ENCODE assay signal across 9 cellular contexts in the genomic region with DNA sequence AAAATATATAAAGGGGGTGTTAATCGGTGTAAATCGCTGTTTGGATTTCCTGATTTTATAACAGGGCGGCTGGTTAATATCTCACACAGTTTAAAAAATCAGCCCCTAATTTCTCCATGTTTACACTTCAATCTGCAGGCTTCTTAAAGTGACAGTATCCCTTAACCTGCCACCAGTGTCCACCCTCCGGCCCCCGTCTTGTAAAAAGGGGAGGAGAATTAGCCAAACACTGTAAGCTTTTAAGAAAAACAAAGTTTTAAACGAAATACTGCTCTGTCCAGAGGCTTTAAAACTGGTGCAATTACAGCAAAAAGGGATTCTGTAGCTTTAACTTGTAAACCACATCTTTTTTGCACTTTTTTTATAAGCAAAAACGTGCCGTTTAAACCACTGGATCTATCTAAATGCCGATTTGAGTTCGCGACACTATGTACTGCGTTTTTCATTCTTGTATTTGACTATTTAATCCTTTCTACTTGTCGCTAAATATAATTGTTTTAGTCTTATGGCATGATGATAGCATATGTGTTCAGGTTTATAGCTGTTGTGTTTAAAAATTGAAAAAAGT. TPM values are rescaled to one million over a fixed set of nuclear protein-coding genes. Genes with fewer than 3 reads are reported as not detected.
A peak's percentile ranks its signal among the peaks of the same experiment; 100 is the strongest.
DNase-seq lines count a peak whose midpoint lies in the region; ATAC-seq and TF ChIP-seq lines count a peak whose summit lies in the region.
"Had no signal": no experiment of that assay in that cellular context is flagged by ENCODE, and none has a peak within 500 bp of the region (broad histone marks: within the 10 kb centered on the region; RNA-seq: fewer than 3 reads in every experiment).

No MANE protein-coding gene starts in this region.

- H3K4me3 ChIP-seq in DOHH2 (ENCODE audit: low read length), result peak overlapping the region; percentile 91
- peak overlapping the region; percentile 96 for H3K4me3 ChIP-seq in OCI-LY3 (ENCODE audit: low read length)
- H3K4me3 ChIP-seq in esophagus muscularis mucosa, result peak overlapping the region; percentile 79 to 85 (median 79)
- peak overlapping the region; percentile 94 for H3K4me3 ChIP-seq in osteoblast (ENCODE audit: insufficient read depth, low read length)
- H3K4me3 ChIP-seq: K562 had no signal

- H3K4me2 ChIP-seq in DOHH2 (ENCODE audit: low read length) (peak overlapping the region; percentile 83), OCI-LY3 (ENCODE audit: low read length) (peak overlapping the region; percentile 89), osteoblast (ENCODE audit: insufficient read depth, low read length) (peak overlapping the region; percentile 88)

- intact Hi-C loops in esophagus muscularis mucosa (cut with DNase I), result loop anchor here (5.0 to 10.0 kb wide), 5 partner anchors 70 to 1137 kb away; no protein-coding TSS in a partner anchor

- peak overlapping the region; percentile 96 for H3K9ac ChIP-seq in OCI-LY3 (ENCODE audit: low read length)

- TF ChIP-seq CTCF in DOHH2 (IDR thresholded peaks at IDR 0.05; ENCODE audit: low read depth, low read length, poor library complexity, severe bottlenecking), result no peak
- no peak for TF ChIP-seq CTCF in OCI-LY3 (IDR thresholded peaks at IDR 0.05; ENCODE audit: low read depth, low read length)
- no peak for TF ChIP-seq CTCF in esophagus muscularis mucosa (IDR thresholded peaks at IDR 0.05)
- TF ChIP-seq CTCF in osteoblast (IDR thresholded peaks at IDR 0.05; ENCODE audit: extremely low read depth, low read depth, low read length), result no peak

- 2% methylated on average over 13 of the region's 13 CpGs for WGBS in esophagus muscularis mucosa

- H3K4me1 ChIP-seq in DOHH2 (ENCODE audit: control insufficient read depth, low read length) (peaks cover 48% of the 10 kb centered on the region), OCI-LY3 (ENCODE audit: low read length) (peaks cover 22% of the 10 kb centered on the region), esophagus muscularis mucosa (peaks cover 15 to 24% (median 18%) of the 10 kb centered on the region in 4 donors), osteoblast (ENCODE audit: insufficient read depth, low read length) (peaks cover 13% of the 10 kb centered on the region)

- H4K20me1 ChIP-seq in DOHH2 (ENCODE audit: control insufficient read depth, insufficient read depth, low read depth, low read length), result no peaks in the 10 kb centered on the region
- H4K20me1 ChIP-seq in OCI-LY3 (ENCODE audit: insufficient read depth, low read length), result peaks cover 39% of the 10 kb centered on the region
- peaks cover 10% of the 10 kb centered on the region for H4K20me1 ChIP-seq in osteoblast (ENCODE audit: insufficient read depth, low read length)

- H3K27me3 ChIP-seq in DOHH2 (ENCODE audit: control insufficient read depth, low read length) (0 out of 2 replicates have a peak, but pooled peaks cover 2% of the 10 kb centered on the region), OCI-LY3 (ENCODE audit: low read depth, low read length) (no peaks in the 10 kb centered on the region), esophagus muscularis mucosa (no peaks in the 10 kb centered on the region), osteoblast (ENCODE audit: insufficient read depth, low read length) (no peaks in the 10 kb centered on the region)

- H3K36me3 ChIP-seq in DOHH2 (ENCODE audit: control insufficient read depth, low read length) (0 out of 2 replicates have a peak, but pooled peaks cover 4% of the 10 kb centered on the region), OCI-LY3 (replicated peaks; ENCODE audit: low read depth, low read length) (peaks cover 47% of the 10 kb centered on the region), esophagus muscularis mucosa (no peaks in the 10 kb centered on the region), osteoblast (ENCODE audit: insufficient read depth, low read length) (no peaks in the 10 kb centered on the region)

- H2AFZ ChIP-seq in OCI-LY3 (ENCODE audit: low read depth, low read length) (no peak overlapping the region), osteoblast (ENCODE audit: low read length) (peak overlapping the region; percentile 30)

- DNase-seq in esophagus muscularis mucosa (ENCODE audit: extremely low spot score) (no peak), osteoblast (ENCODE audit: insufficient read length, low spot score, missing footprints) (peak; percentile 80), foreskin melanocyte (no peak)

- no peak for TF ChIP-seq POLR2A in esophagus muscularis mucosa (IDR thresholded peaks at IDR 0.05; ENCODE audit: low read depth)

- peaks cover 9% of the 10 kb centered on the region; the same call in 1 of the 2 replicates for H3F3A ChIP-seq in DOHH2 (ENCODE audit: control insufficient read depth, insufficient read depth)

- no peak for ATAC-seq in HG02870 (IDR thresholded peaks at IDR 0.05; ENCODE audit: unreplicated experiment)
- ATAC-seq in HG03432 (IDR thresholded peaks at IDR 0.05; ENCODE audit: unreplicated experiment), result no peak
- no peak for ATAC-seq in HG03135 (IDR thresholded peaks at IDR 0.05; ENCODE audit: unreplicated experiment)

- H3K27ac ChIP-seq in DOHH2 (ENCODE audit: low read depth, low read length) (no peak overlapping the region), OCI-LY3 (ENCODE audit: low read length) (peak overlapping the region; percentile 17; the same call in 1 of the 2 replicates), esophagus muscularis mucosa (replicated peaks in 1 of 4) (peak overlapping the region; percentile 91 to 95 (median 94)), osteoblast (ENCODE audit: low read depth, low read length) (peak overlapping the region; percentile 87)

- H3K9me3 ChIP-seq in DOHH2 (ENCODE audit: control insufficient read depth, insufficient read depth, low read length), result no peaks in the 10 kb centered on the region
- no peaks in the 10 kb centered on the region for H3K9me3 ChIP-seq in OCI-LY3 (ENCODE audit: insufficient read depth, low read length)
- H3K9me3 ChIP-seq in esophagus muscularis mucosa, result no peaks in the 10 kb centered on the region
- no peaks in the 10 kb centered on the region for H3K9me3 ChIP-seq in osteoblast (ENCODE audit: low read depth, low read length)

- H3K9me2 ChIP-seq in DOHH2 (replicated peaks; ENCODE audit: control insufficient read depth, low read length), result no peaks in the 10 kb centered on the region

- H3K79me2 ChIP-seq in DOHH2 (ENCODE audit: control insufficient read depth, low read length) (peaks cover 26% of the 10 kb centered on the region), OCI-LY3 (ENCODE audit: low read length) (peaks cover 74% of the 10 kb centered on the region), osteoblast (ENCODE audit: insufficient read depth, low read length) (peaks cover 36% of the 10 kb centered on the region)

- TF ChIP-seq EP300 in esophagus muscularis mucosa (IDR thresholded peaks at IDR 0.05), result no peak

RNA-seq across cellular contexts. Expression of gene SOX4, which starts 4.2 kb away (rescaled TPM):
- 1 to 10 TPM; 4.1 to 6.5 (median 4.8) TPM for total RNA-seq in esophagus muscularis mucosa
- total RNA-seq in osteoblast, result 77.5 and 81.1 TPM in 2 replicates

Comparison
In these comparisons a context has a peak if more than half of its experiments do, and no peak if none do; other contexts are left out.
1. RNA of gene SOX4, which starts 4.2 kb away (total RNA-seq): 77.5 to 81.1 TPM in osteoblast; 4.1 to 6.5 TPM in esophagus muscularis mucosa; every median in the first group is over 10 times any median in the second.
2. Peak in every context shown above with its lines, with median percentiles within 50 percentile points of each other: H3K4me2 ChIP-seq and H3K4me3 ChIP-seq.